ENCODE assay signal across 26 cellular contexts in genomic region chr3:33936921-33937210, GRCh38.
"Had no signal": no experiment of that assay in that cellular context is flagged by ENCODE, and none has a peak within 500 bp of the region (broad histone marks: within the 10 kb centered on the region; RNA-seq: fewer than 3 reads in every experiment).

No MANE protein-coding gene starts in this region.

- H3K4me3 ChIP-seq: cardiac muscle cell, Peyer's patch, SJCRH30 had no signal

- DNase-seq: activated CD4-positive, alpha-beta T cell treated with anti-CD3 and anti-CD28 coated beads for 4 hours; activated CD8-positive, alpha-beta memory T cell treated with anti-CD3 and anti-CD28 coated beads, Interleukin-2, amount 50 U/mL, for 48 hours; activated CD8-positive, alpha-beta T cell treated with anti-CD3 and anti-CD28 coated beads for 36 hours; activated effector memory CD4-positive, alpha-beta T cell treated with anti-CD3 and anti-CD28 coated beads, Interleukin-2, amount 50 U/mL, for 16 hours; activated naive CD4-positive, alpha-beta T cell treated with Interleukin-2 at 50 U/mL for 16 hours; activated naive CD8-positive, alpha-beta T cell treated with anti-CD3 and anti-CD28 coated beads, Interleukin-2, amount 50 U/mL, for 24 hours; activated T-cell treated with anti-CD3 and anti-CD28 coated beads, Interleukin-2, amount 50 U/mL, for 1 hour; amniotic stem cell; brain microvascular endothelial cell; Karpas-422; MM.1S; NCI-H1105 treated with DMSO at 0.1 percent for 48 hours; NCI-H1930; NCI-H510A treated with DMSO at 0.1 percent for 48 hours; NCI-H774; NK-92 treated with Interleukin-12 subunit alpha and Interleukin-12 subunit beta, amount 100 ng/mL, for 24 hours; Peyer's patch; Right ventricle myocardium superior; SJCRH30; SK-N-SH; T-helper 1 cell had no signal

- H3K36me3 ChIP-seq: brain microvascular endothelial cell, cardiac muscle cell, Peyer's patch, SJCRH30 had no signal

- H3K9me3 Mint-ChIP-seq: activated CD8-positive, alpha-beta T cell treated with anti-CD3 and anti-CD28 coated beads for 36 hours; activated naive CD8-positive, alpha-beta T cell treated with anti-CD3 and anti-CD28 coated beads, Interleukin-2, amount 50 U/mL, for 24 hours; activated T-helper 1 cell treated with anti-CD3 and anti-CD28 coated beads, Interleukin-12 subunit alpha, Interleukin-12 subunit beta, Interleukin-2, Interleukin-4 antibody, amounts not matched to agents 30 ng/mL and 10 ng/mL and 1 ng/mL, durations not matched to agents 14 hours and 24 hours and 36 hours had no signal

- H3K27ac Mint-ChIP-seq: activated CD8-positive, alpha-beta T cell treated with anti-CD3 and anti-CD28 coated beads for 36 hours; activated naive CD8-positive, alpha-beta T cell treated with anti-CD3 and anti-CD28 coated beads, Interleukin-2, amount 50 U/mL, for 24 hours; activated T-helper 1 cell treated with anti-CD3 and anti-CD28 coated beads, Interleukin-12 subunit alpha, Interleukin-12 subunit beta, Interleukin-2, Interleukin-4 antibody, amounts not matched to agents 30 ng/mL and 10 ng/mL and 1 ng/mL, durations not matched to agents 14 hours and 24 hours and 36 hours had no signal

- H3K9me3 ChIP-seq: Peyer's patch, SJCRH30, SK-N-SH had no signal

- H3K4me3 Mint-ChIP-seq: activated CD8-positive, alpha-beta T cell treated with anti-CD3 and anti-CD28 coated beads for 36 hours; activated naive CD8-positive, alpha-beta T cell treated with anti-CD3 and anti-CD28 coated beads, Interleukin-2, amount 50 U/mL, for 24 hours; activated T-helper 1 cell treated with anti-CD3 and anti-CD28 coated beads, Interleukin-12 subunit alpha, Interleukin-12 subunit beta, Interleukin-2, Interleukin-4 antibody, amounts not matched to agents 30 ng/mL and 10 ng/mL and 1 ng/mL, durations not matched to agents 14 hours and 24 hours and 36 hours had no signal

- H3K4me1 ChIP-seq: Peyer's patch, SJCRH30 had no signal

- H3K36me3 Mint-ChIP-seq: activated naive CD4-positive, alpha-beta T cell treated with anti-CD3 and anti-CD28 coated beads, Interleukin-2, amount 50 U/mL, for 72 hours had no signal

- H3K27ac ChIP-seq: brain microvascular endothelial cell, cardiac muscle cell, Peyer's patch, RWPE1, SJCRH30, VCaP had no signal

- H3K27me3 ChIP-seq: cardiac muscle cell, Peyer's patch, SJCRH30 had no signal
